16 cellular contexts compared by ENCODE assay signal in the genomic region with DNA sequence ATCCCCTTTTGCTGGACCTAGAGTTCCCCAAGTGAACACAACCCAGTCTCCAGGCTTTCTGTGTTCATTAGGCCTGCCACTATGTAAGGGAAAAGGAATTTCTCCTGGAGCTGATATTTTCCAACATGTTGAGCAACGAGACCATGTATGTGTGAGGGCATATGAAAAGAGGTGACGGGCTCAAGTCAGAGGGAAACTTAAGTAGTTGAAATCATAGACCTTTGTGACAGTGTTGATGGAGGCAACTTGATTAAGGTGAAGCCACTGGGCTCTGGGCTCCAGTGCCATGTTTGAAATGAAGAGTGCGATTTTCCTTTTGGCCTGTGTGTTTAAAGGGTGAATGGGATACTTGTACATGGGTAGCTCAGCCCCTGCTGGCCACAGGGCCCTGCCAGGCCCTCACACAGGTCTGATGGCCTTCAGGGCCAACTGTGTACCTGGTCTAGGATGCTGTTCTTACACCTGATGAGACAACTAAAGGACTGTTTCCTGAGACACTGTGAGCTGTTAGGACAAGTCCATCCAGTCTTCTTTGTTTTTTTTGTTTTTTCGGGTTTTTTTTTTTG. TPM values are rescaled to one million over a fixed set of nuclear protein-coding genes. Genes with fewer than 3 reads are reported as not detected.
A peak's percentile ranks its signal among the peaks of the same experiment; 100 is the strongest.
DNase-seq lines count a peak whose midpoint lies in the region; ATAC-seq, FAIRE-seq and TF ChIP-seq lines count a peak whose summit lies in the region.
"Had no signal": no experiment of that assay in that cellular context is flagged by ENCODE, and none has a peak within 500 bp of the region (broad histone marks: within the 10 kb centered on the region; RNA-seq: fewer than 3 reads in every experiment).

No MANE protein-coding gene starts in this region.

- dilution Hi-C loops in endothelial cell of umbilical vein (cut with MboI; ENCODE audit: extremely low pct_ligation_motif_present, low sequenced_read_pairs) = loop anchor here (25.0 kb wide), 1 partner anchor 682 kb away; no protein-coding TSS in a partner anchor

- no peaks in the 10 kb centered on the region for H3F3A ChIP-seq in SU-DHL-6 (ENCODE audit: insufficient read depth)

- no peaks in the 10 kb centered on the region for H3K9me2 ChIP-seq in SU-DHL-6 (replicated peaks; ENCODE audit: insufficient read depth, low read length)

- peaks cover 14% of the 10 kb centered on the region for H3K4me1 ChIP-seq in endothelial cell of umbilical vein (ENCODE audit: control insufficient read depth, extremely low read depth, insufficient read depth, low read length)

- H4K20me1 ChIP-seq in SU-DHL-6 (ENCODE audit: low read depth, low read length) (no peaks in the 10 kb centered on the region), endothelial cell of umbilical vein (replicated peaks; ENCODE audit: control insufficient read depth, extremely low read depth, insufficient read depth, low read length) (peaks cover 3% of the 10 kb centered on the region)

- H3K27ac ChIP-seq in SU-DHL-6 (ENCODE audit: low read depth, low read length) (no peak overlapping the region), endothelial cell of umbilical vein (ENCODE audit: insufficient read depth, low read depth, low read length) (no peak overlapping the region)
- H3K27ac ChIP-seq: pancreas, SJCRH30 had no signal

- no TSS peak for BruUV-seq in endothelial cell of umbilical vein (replicated peaks; lab: Mats Ljungman, UMichigan)

- FAIRE-seq in endothelial cell of umbilical vein (lab: Jason Lieb, UNC) = no peak
- FAIRE-seq: pancreas had no signal

- H3K4me2 ChIP-seq in SU-DHL-6 (ENCODE audit: low read depth, low read length, poor library complexity, severe bottlenecking) = no peak overlapping the region
- no peak overlapping the region for H3K4me2 ChIP-seq in endothelial cell of umbilical vein (ENCODE audit: insufficient read depth, low read length)

- POLR2A ChIA-PET in endothelial cell of umbilical vein (lab: Charles Lee) = no interaction called here

- no peaks in the 10 kb centered on the region for H3K9me1 ChIP-seq in endothelial cell of umbilical vein (replicated peaks; ENCODE audit: control insufficient read depth, extremely low read depth, insufficient read depth, low read length)

- H3K79me2 ChIP-seq in SU-DHL-6 (ENCODE audit: insufficient read depth, low read length) (no peaks in the 10 kb centered on the region), endothelial cell of umbilical vein (ENCODE audit: control insufficient read depth, insufficient read depth, low read length) (no peaks in the 10 kb centered on the region)

- peak; percentile 4 for TF ChIP-seq CTCF in SU-DHL-6 (IDR thresholded peaks at IDR 0.05; ENCODE audit: insufficient read depth, low read length, poor library complexity, severe bottlenecking)
- peak in 1 of 2 donors; percentile 6 for TF ChIP-seq CTCF in endothelial cell of umbilical vein (IDR thresholded peaks at IDR 0.05; ENCODE audit: extremely low read depth in 1 of 2, insufficient read depth in 1 of 2, low read depth in 1 of 2, low read length in 2 of 2)

- TF ChIP-seq POLR2A in endothelial cell of umbilical vein (IDR thresholded peaks at IDR 0.05; ENCODE audit: low read depth, low read length) = peak; percentile 28

- H3K9me3 ChIP-seq in SU-DHL-6 (ENCODE audit: insufficient read depth, low read length) = no peaks in the 10 kb centered on the region
- no peaks in the 10 kb centered on the region for H3K9me3 ChIP-seq in endothelial cell of umbilical vein (replicated peaks; ENCODE audit: control insufficient read depth, insufficient read depth, low read length)
- H3K9me3 ChIP-seq: ascending aorta, pancreas, SJCRH30 had no signal

- intact Hi-C loops in endothelial cell of umbilical vein (cut with micrococcal nuclease) (no loop called here), posterior vena cava (cut with DNase I) (no loop called here)

- no peak overlapping the region for H3K9ac ChIP-seq in SU-DHL-6 (ENCODE audit: low read length)
- no peak overlapping the region for H3K9ac ChIP-seq in endothelial cell of umbilical vein (replicated peaks; ENCODE audit: extremely low read depth, insufficient read depth, low read length)

- peak; percentile 23 for DNase-seq in activated CD4-positive, CD25-positive, alpha-beta regulatory T cell treated with anti-CD3 and anti-CD28 coated beads, Interleukin-2, amount 50 U/mL, for 72 hours
- DNase-seq in endothelial cell of umbilical vein (ENCODE audit: low read depth, low spot score) (no peak), posterior vena cava (ENCODE audit: low spot score) (peak; percentile 45), RKO (ENCODE audit: low spot score) (no peak), NCI-H82 (lab: John Stamatoyannopoulos, UW) (no peak)
- no peak for DNase-seq in stimulated activated CD4-positive, alpha-beta T cell treated with anti-CD3 and anti-CD28 coated beads, Interleukin-1b, Interleukin-23, amount 100 ng/mL, for 48 hours
- DNase-seq: activated CD4-positive, alpha-beta T cell treated with anti-CD3 and anti-CD28 coated beads for 4 hours; NCI-H1694 treated with DMSO at 0.1 percent for 48 hours; NCI-H510A; SJCRH30; stimulated activated CD4-positive, alpha-beta T cell treated with anti-CD3 and anti-CD28 coated beads, Interleukin-12 subunit alpha, Interleukin-12 subunit beta, amount 100 ng/mL, for 4 hours; stimulated activated naive CD4-positive, alpha-beta T cell treated with Interleukin-2 at 50 U/mL for 16 hours had no signal

- CTCF ChIA-PET in endothelial cell of umbilical vein (lab: Charles Lee) = interaction anchor here (1.0 to 1.6 kb wide), 3 partner anchors 610 to 697 kb away, joined by 3 to 4 read pairs (median 3); no protein-coding TSS in a partner anchor

- no peak overlapping the region for H2AFZ ChIP-seq in SU-DHL-6 (ENCODE audit: low read depth, low read length, severe bottlenecking)
- H2AFZ ChIP-seq in endothelial cell of umbilical vein (ENCODE audit: low read depth, low read length) = no peak overlapping the region

- H3K4me3 ChIP-seq in SU-DHL-6 (ENCODE audit: insufficient read depth, low read length, poor library complexity, severe bottlenecking) = no peak overlapping the region
- no peak overlapping the region for H3K4me3 ChIP-seq in endothelial cell of umbilical vein (replicated peaks in 1 of 3; ENCODE audit: insufficient read depth in 1 of 3, low read depth in 1 of 3, low read length in 3 of 3)
- H3K4me3 ChIP-seq: ascending aorta, pancreas, SJCRH30 had no signal

- ATAC-seq in activated CD4-positive, CD25-positive, alpha-beta regulatory T cell treated with anti-CD3 and anti-CD28 coated beads, Interleukin-2, amount 50 U/mL, for 24 hours = no peak

- H3K27me3 ChIP-seq in SU-DHL-6 (ENCODE audit: low read length) (no peaks in the 10 kb centered on the region), endothelial cell of umbilical vein (ENCODE audit: control insufficient read depth in 2 of 2, insufficient read depth in 2 of 2, low read length in 2 of 2) (no peaks in the 10 kb centered on the region)
- H3K27me3 ChIP-seq: ascending aorta, pancreas, SJCRH30 had no signal

- H3K36me3 ChIP-seq in SU-DHL-6 (ENCODE audit: low read length) (no peaks in the 10 kb centered on the region), endothelial cell of umbilical vein (ENCODE audit: control insufficient read depth in 2 of 2, extremely low read depth in 1 of 2, insufficient read depth in 2 of 2, low read length in 2 of 2) (peaks cover 8 to 15% of the 10 kb centered on the region in 2 experiments)
- H3K36me3 ChIP-seq: pancreas had no signal

TF ChIP-seq in endothelial cell of umbilical vein, 7 proteins besides CTCF, POLR2A, EP300 and RAD21:
- TF ChIP-seq MYC (IDR thresholded peaks at IDR 0.05; ENCODE audit: low read depth, low read length) (no peak), JUN (IDR thresholded peaks at IDR 0.05; ENCODE audit: borderline replicate concordance, insufficient read depth, insufficient read length, low read depth) (no peak), EZH2 (IDR thresholded peaks at IDR 0.05; ENCODE audit: borderline replicate concordance, low read depth, low read length, severe bottlenecking) (no peak), GATA2 (IDR thresholded peaks at IDR 0.05; ENCODE audit: insufficient read depth, insufficient read length, low read depth, low read length) (no peak), MAX (IDR thresholded peaks at IDR 0.05; ENCODE audit: insufficient read depth, insufficient read length) (no peak), FOS (IDR thresholded peaks at IDR 0.05; ENCODE audit: borderline replicate concordance, insufficient read depth, low read length) (no peak), POLR2AphosphoS5 (IDR thresholded peaks at IDR 0.05; ENCODE audit: insufficient read depth, low read depth, low read length) (no peak)

RNA-seq across cellular contexts. Expression of gene FOSL2, which starts 27.1 kb away (rescaled TPM):
- 83.7 and 85.3 TPM in 2 replicates for total RNA-seq in endothelial cell of umbilical vein
- 43.9 and 45.2 TPM in 2 replicates for polyA plus RNA-seq in endothelial cell of umbilical vein
- polyA plus RNA-seq in endothelial cell of umbilical vein (2011; cell fraction: cytosol; rRNA removed) = 36.0 and 46.5 TPM in 2 replicates
- polyA plus RNA-seq in endothelial cell of umbilical vein (2011; cell fraction: nucleus; rRNA removed) = 94.5 and 112 TPM in 2 replicates
- polyA plus RNA-seq in endothelial cell of umbilical vein (2012) = 45.7 and 56.4 TPM in 2 replicates
- 94.9 and 98.0 TPM in 2 replicates for polyA minus RNA-seq in endothelial cell of umbilical vein
- polyA minus RNA-seq in endothelial cell of umbilical vein (2011; cell fraction: cytosol; rRNA and poly(A)+ RNA removed) = 59.2 TPM
- 84.0 and 105 TPM in 2 replicates for polyA minus RNA-seq in endothelial cell of umbilical vein (2011; cell fraction: nucleus; rRNA and poly(A)+ RNA removed)
- total RNA-seq in posterior vena cava = 100 to 1,000 TPM; 105 to 141 TPM

Comparison
In these comparisons a context has a peak if more than half of its experiments do, and no peak if none do; other contexts are left out.
1. DNase-seq: peak in activated CD4-positive, CD25-positive, alpha-beta regulatory T cell treated with anti-CD3 and anti-CD28 coated beads, Interleukin-2, amount 50 U/mL, for 72 hours (single experiment) and posterior vena cava (single experiment); none in endothelial cell of umbilical vein (single experiment), stimulated activated CD4-positive, alpha-beta T cell treated with anti-CD3 and anti-CD28 coated beads, Interleukin-1b, Interleukin-23, amount 100 ng/mL, for 48 hours (single experiment), RKO (single experiment) and NCI-H82 (single experiment).